22 cellular contexts compared by ENCODE assay signal in the genomic region with DNA sequence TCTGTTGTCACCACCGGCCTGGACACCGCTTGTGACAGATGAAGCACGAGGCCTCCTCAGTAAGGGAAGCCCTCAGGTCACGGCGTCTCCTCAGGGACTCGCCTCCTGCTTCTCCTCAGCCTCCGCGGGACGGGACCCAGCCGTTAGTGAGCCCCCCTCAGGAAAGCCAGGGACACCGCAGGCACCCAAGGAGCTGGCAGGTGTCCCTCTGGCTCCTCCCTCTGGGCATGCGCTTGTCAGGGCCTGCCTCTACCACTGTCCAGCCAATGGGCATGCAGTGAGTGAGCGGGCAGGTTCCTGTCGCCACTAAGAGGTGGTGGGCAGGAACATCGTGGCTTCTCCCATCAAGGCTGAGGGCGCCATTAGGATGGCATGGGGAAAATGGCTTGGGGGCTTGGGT. TPM values are rescaled to one million over a fixed set of nuclear protein-coding genes. Genes with fewer than 3 reads are reported as not detected.
"Had no signal": no experiment of that assay in that cellular context is flagged by ENCODE, and none has a peak within 500 bp of the region (broad histone marks: within the 10 kb centered on the region; RNA-seq: fewer than 3 reads in every experiment).

No MANE protein-coding gene starts in this region.

- DNase-seq: activated CD4-positive, alpha-beta memory T cell treated with anti-CD3 and anti-CD28 coated beads for 36 hours; activated naive CD4-positive, alpha-beta T cell treated with anti-CD3 and anti-CD28 coated beads, Interleukin-2, amount 50 U/mL, for 16 hours; activated T-cell treated with anti-CD3 and anti-CD28 coated beads, Interleukin-2, amount 50 U/mL, for 24 hours; dorsolateral prefrontal cortex; erythroblast; heart right ventricle; islet precursor cell; mammary epithelial cell; naive B cell; ovary; stomach; testis had no signal

- H2AFZ ChIP-seq: neural progenitor cell had no signal

- H3K36me3 ChIP-seq: gastroesophageal sphincter, heart right ventricle, neural progenitor cell, ovary, stomach, upper lobe of left lung had no signal

- H3K27ac ChIP-seq: dorsolateral prefrontal cortex, gastroesophageal sphincter, heart right ventricle, neural progenitor cell, ovary, stomach, testis, upper lobe of left lung had no signal

- H3K4me1 ChIP-seq: gastroesophageal sphincter, heart right ventricle, neural progenitor cell, stomach, testis, upper lobe of left lung had no signal

- H3K4me2 ChIP-seq: neural progenitor cell had no signal

- H3K27me3 ChIP-seq: gastroesophageal sphincter, neural progenitor cell, ovary, testis, upper lobe of left lung had no signal

- ATAC-seq: gastroesophageal sphincter, left lobe of liver, sciatic nerve had no signal

- H3K9me3 ChIP-seq: gastroesophageal sphincter, heart right ventricle, ovary, stomach, testis, upper lobe of left lung had no signal

- FAIRE-seq: bronchial epithelial cell had no signal

- H3K9ac ChIP-seq: neural progenitor cell had no signal

- H3K4me3 ChIP-seq: dorsolateral prefrontal cortex, gastroesophageal sphincter, heart right ventricle, neural progenitor cell, ovary, stomach, testis, upper lobe of left lung had no signal

RNA-seq across cellular contexts. Expression of a gene that starts 23.5 kb away (rescaled TPM):
- total RNA-seq: activated CD4-positive, alpha-beta memory T cell treated with anti-CD3 and anti-CD28 coated beads for 36 hours; astrocyte; bronchial epithelial cell; gastroesophageal sphincter; heart right ventricle; left lobe of liver; mammary epithelial cell; mononuclear cell; ovary; pulmonary artery endothelial cell; sciatic nerve; stomach; upper lobe of left lung had no signal
- polyA plus RNA-seq: adipose tissue, heart right ventricle, mammary epithelial cell, ovary, stomach had no signal

RNA-seq across cellular contexts. Expression of a gene that starts 57.2 kb away (rescaled TPM):
- total RNA-seq: activated CD4-positive, alpha-beta memory T cell treated with anti-CD3 and anti-CD28 coated beads for 36 hours; astrocyte; bronchial epithelial cell; gastroesophageal sphincter; heart right ventricle; left lobe of liver; mammary epithelial cell; mononuclear cell; ovary; pulmonary artery endothelial cell; sciatic nerve; stomach; upper lobe of left lung had no signal
- polyA plus RNA-seq: adipose tissue, heart right ventricle, mammary epithelial cell, ovary, stomach had no signal
